1 cellular context compared by ENCODE assay signal in the genomic region with DNA sequence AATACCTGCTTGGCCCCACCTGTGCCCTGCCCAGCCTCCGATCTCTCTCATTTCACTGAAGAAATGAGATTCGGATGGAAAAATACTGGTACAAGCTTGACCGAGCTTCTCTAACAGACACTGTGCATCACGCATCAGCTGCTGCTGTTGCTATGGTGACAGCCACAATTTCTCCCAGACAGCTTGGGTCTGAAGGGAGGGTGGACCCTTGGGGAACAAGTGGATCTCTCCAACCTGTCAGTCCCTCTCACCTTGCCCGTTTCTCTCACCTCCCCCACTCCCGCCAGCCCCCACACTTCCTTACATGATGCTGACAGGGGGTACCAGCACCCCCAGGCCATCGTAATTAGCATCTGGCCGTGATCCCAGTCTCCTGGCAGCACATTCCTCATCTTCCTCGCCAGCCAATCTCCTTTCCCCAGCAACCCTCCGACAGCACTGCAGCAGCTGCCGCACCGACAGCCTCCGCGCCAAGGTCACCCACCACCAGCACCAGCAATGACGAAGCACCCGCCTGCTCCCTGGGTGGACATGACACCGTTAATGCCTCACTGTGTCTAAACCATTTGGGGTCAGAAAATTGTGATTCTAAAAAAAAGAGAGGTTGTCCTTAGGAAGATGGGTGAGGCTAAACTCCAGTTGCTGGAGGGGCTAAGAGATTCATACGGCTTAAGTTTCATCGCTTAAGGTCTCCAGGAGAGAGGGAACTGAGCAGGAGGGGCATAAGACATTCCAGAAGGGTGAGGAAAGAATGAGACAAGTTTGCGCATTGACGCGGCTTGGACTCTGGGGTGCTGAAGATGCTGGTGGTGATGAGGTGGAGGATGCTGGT.
TF ChIP-seq lines count a peak whose summit lies in the region.

No MANE protein-coding gene starts in this region.

TF ChIP-seq in HEK293, 187 proteins besides CTCF, POLR2A, EP300 and RAD21 (continued from another document):
- TF ChIP-seq PATZ1 (tag by site-specific recombination; IDR thresholded peaks at IDR 0.05) (peak; percentile 92), PRDM10 (tag by site-specific recombination; IDR thresholded peaks at IDR 0.05) (peak; percentile 58; the same call in 1 of the 2 replicates), ZBTB17 (tag by site-specific recombination; IDR thresholded peaks at IDR 0.05) (peak; percentile 54; the same call in 1 of the 2 replicates), PRDM1 (tag by site-specific recombination; IDR thresholded peaks at IDR 0.05) (peak; percentile 67), ZNF629 (tag by site-specific recombination; IDR thresholded peaks at IDR 0.05) (0 out of 2 replicates have a peak, but pooled peaks have one; percentile 28), ZFHX2 (tag by site-specific recombination; conservative IDR thresholded peaks at IDR 0.05) (peak; percentile 39), SCRT1 (tag by site-specific recombination; IDR thresholded peaks at IDR 0.05; ENCODE audit: borderline replicate concordance) (peak; percentile 85), ZNF549 (tag by site-specific recombination; IDR thresholded peaks at IDR 0.05) (no peak), ZBTB7A (tag by site-specific recombination; IDR thresholded peaks at IDR 0.05; ENCODE audit: low read depth) (peak; percentile 47; the same call in 1 of the 2 replicates), SCRT2 (tag by site-specific recombination; IDR thresholded peaks at IDR 0.05) (peak; percentile 81), ZNF112 (tag by site-specific recombination; IDR thresholded peaks at IDR 0.05) (no peak), EGR2 (tag by site-specific recombination; IDR thresholded peaks at IDR 0.05; ENCODE audit: low read depth) (peak; percentile 37; the same call in 1 of the 2 replicates), FEZF1 (tag by site-specific recombination; IDR thresholded peaks at IDR 0.05) (no peak), ZBTB21 (tag by site-specific recombination; IDR thresholded peaks at IDR 0.05) (peak; percentile 28; the same call in 1 of the 2 replicates), ZIC2 (tag by site-specific recombination; IDR thresholded peaks at IDR 0.05) (peak; percentile 37), ZNF600 (tag by site-specific recombination; IDR thresholded peaks at IDR 0.05) (peak; percentile 94), ZNF132 (tag by site-specific recombination; IDR thresholded peaks at IDR 0.05; ENCODE audit: borderline replicate concordance) (no peak), ZNF76 (tag by site-specific recombination; IDR thresholded peaks at IDR 0.05; ENCODE audit: borderline replicate concordance, low read depth) (peak; percentile 80), ZNF560 (tag by site-specific recombination; IDR thresholded peaks at IDR 0.05; ENCODE audit: borderline replicate concordance) (no peak), ZNF335 (tag by site-specific recombination; conservative IDR thresholded peaks at IDR 0.05) (peak; percentile 39; the same call in 1 of the 2 replicates), ZEB2 (tag by site-specific recombination; IDR thresholded peaks at IDR 0.05) (peak; percentile 64; the same call in 1 of the 2 replicates), ZNF2 (tag by site-specific recombination; IDR thresholded peaks at IDR 0.05) (0 out of 2 replicates have a peak, but pooled peaks have one; percentile 17), PRDM6 (tag by site-specific recombination; IDR thresholded peaks at IDR 0.05) (no peak), SP2 (tag by site-specific recombination; IDR thresholded peaks at IDR 0.05) (peak; percentile 62)
- TF ChIP-seq, protein P1, sequence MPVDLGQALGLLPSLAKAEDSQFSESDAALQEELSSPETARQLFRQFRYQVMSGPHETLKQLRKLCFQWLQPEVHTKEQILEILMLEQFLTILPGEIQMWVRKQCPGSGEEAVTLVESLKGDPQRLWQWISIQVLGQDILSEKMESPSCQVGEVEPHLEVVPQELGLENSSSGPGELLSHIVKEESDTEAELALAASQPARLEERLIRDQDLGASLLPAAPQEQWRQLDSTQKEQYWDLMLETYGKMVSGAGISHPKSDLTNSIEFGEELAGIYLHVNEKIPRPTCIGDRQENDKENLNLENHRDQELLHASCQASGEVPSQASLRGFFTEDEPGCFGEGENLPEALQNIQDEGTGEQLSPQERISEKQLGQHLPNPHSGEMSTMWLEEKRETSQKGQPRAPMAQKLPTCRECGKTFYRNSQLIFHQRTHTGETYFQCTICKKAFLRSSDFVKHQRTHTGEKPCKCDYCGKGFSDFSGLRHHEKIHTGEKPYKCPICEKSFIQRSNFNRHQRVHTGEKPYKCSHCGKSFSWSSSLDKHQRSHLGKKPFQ (tag by site-specific recombination; IDR thresholded peaks at IDR 0.05), result no peak
- TF ChIP-seq, protein P2, sequence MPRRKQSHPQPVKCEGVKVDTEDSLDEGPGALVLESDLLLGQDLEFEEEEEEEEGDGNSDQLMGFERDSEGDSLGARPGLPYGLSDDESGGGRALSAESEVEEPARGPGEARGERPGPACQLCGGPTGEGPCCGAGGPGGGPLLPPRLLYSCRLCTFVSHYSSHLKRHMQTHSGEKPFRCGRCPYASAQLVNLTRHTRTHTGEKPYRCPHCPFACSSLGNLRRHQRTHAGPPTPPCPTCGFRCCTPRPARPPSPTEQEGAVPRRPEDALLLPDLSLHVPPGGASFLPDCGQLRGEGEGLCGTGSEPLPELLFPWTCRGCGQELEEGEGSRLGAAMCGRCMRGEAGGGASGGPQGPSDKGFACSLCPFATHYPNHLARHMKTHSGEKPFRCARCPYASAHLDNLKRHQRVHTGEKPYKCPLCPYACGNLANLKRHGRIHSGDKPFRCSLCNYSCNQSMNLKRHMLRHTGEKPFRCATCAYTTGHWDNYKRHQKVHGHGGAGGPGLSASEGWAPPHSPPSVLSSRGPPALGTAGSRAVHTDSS (tag by site-specific recombination; IDR thresholded peaks at IDR 0.05), result peak; percentile 64
- TF ChIP-seq, protein P3, sequence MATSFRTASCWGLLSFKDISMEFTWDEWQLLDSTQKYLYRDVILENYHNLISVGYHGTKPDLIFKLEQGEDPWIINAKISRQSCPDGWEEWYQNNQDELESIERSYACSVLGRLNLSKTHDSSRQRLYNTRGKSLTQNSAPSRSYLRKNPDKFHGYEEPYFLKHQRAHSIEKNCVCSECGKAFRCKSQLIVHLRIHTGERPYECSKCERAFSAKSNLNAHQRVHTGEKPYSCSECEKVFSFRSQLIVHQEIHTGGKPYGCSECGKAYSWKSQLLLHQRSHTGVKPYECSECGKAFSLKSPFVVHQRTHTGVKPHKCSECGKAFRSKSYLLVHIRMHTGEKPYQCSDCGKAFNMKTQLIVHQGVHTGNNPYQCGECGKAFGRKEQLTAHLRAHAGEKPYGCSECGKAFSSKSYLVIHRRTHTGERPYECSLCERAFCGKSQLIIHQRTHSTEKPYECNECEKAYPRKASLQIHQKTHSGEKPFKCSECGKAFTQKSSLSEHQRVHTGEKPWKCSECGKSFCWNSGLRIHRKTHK (tag by site-specific recombination; IDR thresholded peaks at IDR 0.05), result no peak
